7 cellular contexts compared by ENCODE assay signal in genomic region chr15:90932660-90932991, GRCh38. TPM values are rescaled to one million over a fixed set of nuclear protein-coding genes. Genes with fewer than 3 reads are reported as not detected.
DNase-seq lines count a peak whose midpoint lies in the region; ATAC-seq lines count a peak whose summit lies in the region.

No MANE protein-coding gene starts in this region.

- no peaks in the 10 kb centered on the region for H3K27me3 Mint-ChIP-seq in activated CD8-positive, alpha-beta T cell treated with anti-CD3 and anti-CD28 coated beads, Interleukin-2, amount 10 ng/mL, durations not matched to agents 7 days and 5 days (ENCODE audit: low read depth)
- H3K27me3 Mint-ChIP-seq in stimulated activated naive B cell treated with anti-CD40 and anti-IgM and Interleukin-4, amounts not matched to agents 10 μg/mL and 1 μg/mL and 100 μg/mL, for 72 hours = no peaks in the 10 kb centered on the region

- H3K9ac ChIP-seq in HUES64 (ENCODE audit: low read depth, low read length) (no peak overlapping the region), iPS-20b (ENCODE audit: low read depth, low read length) (no peak overlapping the region)

- peaks cover 11% of the 10 kb centered on the region for H3K36me3 ChIP-seq in HUES64 (ENCODE audit: insufficient read depth, low read length)
- H3K36me3 ChIP-seq in iPS-20b (ENCODE audit: insufficient read depth, low read depth, low read length) = peaks cover 8% of the 10 kb centered on the region; the same call in 1 of the 2 replicates

- WGBS in HUES64 = 26% methylated on average over 5 of the region's 5 CpGs

- no peak overlapping the region for H3K27ac ChIP-seq in HUES64 (ENCODE audit: low read depth, low read length)
- H3K27ac ChIP-seq in iPS-20b (ENCODE audit: low read length) = no peak overlapping the region

- ATAC-seq in activated CD8-positive, alpha-beta T cell treated with anti-CD3 and anti-CD28 coated beads, Interleukin-2, amount 10 ng/mL, durations not matched to agents 7 days and 5 days = no peak
- ATAC-seq in stimulated activated naive B cell treated with anti-CD40 and anti-IgM and Interleukin-4, amounts not matched to agents 10 μg/mL and 1 μg/mL and 100 μg/mL, for 72 hours (replicated peaks) = no peak
- no peak for ATAC-seq in GM18907 (IDR thresholded peaks at IDR 0.05; ENCODE audit: unreplicated experiment)

- POLR2A ChIA-PET in activated CD8-positive, alpha-beta T cell treated with anti-CD3 and anti-CD28 coated beads, Interleukin-2, amount 10 ng/mL, durations not matched to agents 7 days and 5 days (lab: Charles Lee) = interaction anchor here (0.5 to 9.9 kb wide), 12 partner anchors 15 to 699 kb away, joined by 3 to 110 read pairs (median 3); partner anchors contain the start of genes BLM, CIB1, GDPGP1 and MAN2A2

- CTCF ChIA-PET in activated CD8-positive, alpha-beta T cell treated with anti-CD3 and anti-CD28 coated beads, Interleukin-2, amount 10 ng/mL, durations not matched to agents 7 days and 5 days (lab: Charles Lee) = interaction anchor here (0.7 to 11.4 kb wide), 54 partner anchors 10 to 833 kb away, joined by 3 to 328 read pairs (median 5); partner anchors contain the start of genes BLM, FES, MAN2A2 and RCCD1

- peaks cover 64% of the 10 kb centered on the region for H3K4me1 Mint-ChIP-seq in activated CD8-positive, alpha-beta T cell treated with anti-CD3 and anti-CD28 coated beads, Interleukin-2, amount 10 ng/mL, durations not matched to agents 7 days and 5 days (ENCODE audit: low read depth)
- H3K4me1 Mint-ChIP-seq in stimulated activated naive B cell treated with anti-CD40 and anti-IgM and Interleukin-4, amounts not matched to agents 10 μg/mL and 1 μg/mL and 100 μg/mL, for 72 hours = peaks cover 35 to 66% of the 10 kb centered on the region in 2 donors

- H3K27me3 ChIP-seq in HUES64 (ENCODE audit: insufficient read depth, low read length) = peaks cover 15% of the 10 kb centered on the region
- H3K27me3 ChIP-seq in iPS-20b (ENCODE audit: insufficient read depth, low read length) = peaks cover 16% of the 10 kb centered on the region

- H3K4me1 ChIP-seq in HUES64 (ENCODE audit: insufficient read depth, low read length) = no peaks in the 10 kb centered on the region; the same call in 1 of the 2 replicates
- H3K4me1 ChIP-seq in iPS-20b (ENCODE audit: insufficient read depth, low read length) = peaks cover 2% of the 10 kb centered on the region; the same call in 1 of the 2 replicates

- H3K36me3 Mint-ChIP-seq in activated CD8-positive, alpha-beta T cell treated with anti-CD3 and anti-CD28 coated beads, Interleukin-2, amount 10 ng/mL, durations not matched to agents 7 days and 5 days (ENCODE audit: low read depth) = peaks cover 30% of the 10 kb centered on the region
- H3K36me3 Mint-ChIP-seq in stimulated activated naive B cell treated with anti-CD40 and anti-IgM and Interleukin-4, amounts not matched to agents 10 μg/mL and 1 μg/mL and 100 μg/mL, for 72 hours = peaks cover 6 to 7% of the 10 kb centered on the region in 2 donors

- H3K9me3 Mint-ChIP-seq in activated CD8-positive, alpha-beta T cell treated with anti-CD3 and anti-CD28 coated beads, Interleukin-2, amount 10 ng/mL, durations not matched to agents 7 days and 5 days (ENCODE audit: insufficient read depth) = no peaks in the 10 kb centered on the region
- no peaks in the 10 kb centered on the region for H3K9me3 Mint-ChIP-seq in stimulated activated naive B cell treated with anti-CD40 and anti-IgM and Interleukin-4, amounts not matched to agents 10 μg/mL and 1 μg/mL and 100 μg/mL, for 72 hours

- H3K27ac Mint-ChIP-seq in activated CD8-positive, alpha-beta T cell treated with anti-CD3 and anti-CD28 coated beads, Interleukin-2, amount 10 ng/mL, durations not matched to agents 7 days and 5 days = peak overlapping the region; percentile 99
- H3K27ac Mint-ChIP-seq in stimulated activated naive B cell treated with anti-CD40 and anti-IgM and Interleukin-4, amounts not matched to agents 10 μg/mL and 1 μg/mL and 100 μg/mL, for 72 hours = peak overlapping the region; percentile 98

- H3K9me3 ChIP-seq in HUES64 (ENCODE audit: insufficient read depth, low read depth, low read length) (no peaks in the 10 kb centered on the region), iPS-20b (ENCODE audit: insufficient read depth, low read depth, low read length) (no peaks in the 10 kb centered on the region)

- H3K4me3 ChIP-seq in HUES64 (ENCODE audit: low read length) (peak overlapping the region; percentile 75), iPS-20b (ENCODE audit: low read length) (peak overlapping the region; percentile 81; the same call in 1 of the 2 replicates)

- peak overlapping the region; percentile 97 for H3K4me3 Mint-ChIP-seq in activated CD8-positive, alpha-beta T cell treated with anti-CD3 and anti-CD28 coated beads, Interleukin-2, amount 10 ng/mL, durations not matched to agents 7 days and 5 days
- H3K4me3 Mint-ChIP-seq in stimulated activated naive B cell treated with anti-CD40 and anti-IgM and Interleukin-4, amounts not matched to agents 10 μg/mL and 1 μg/mL and 100 μg/mL, for 72 hours = peak overlapping the region; percentile 96 to 98

- DNase-seq in activated CD8-positive, alpha-beta T cell treated with anti-CD3 and anti-CD28 coated beads, Interleukin-2, amount 10 ng/mL, durations not matched to agents 7 days and 5 days = no peak
- no peak for DNase-seq in stimulated activated naive B cell treated with anti-CD40 and anti-IgM and Interleukin-4, amounts not matched to agents 10 μg/mL and 1 μg/mL and 100 μg/mL, for 72 hours
- DNase-seq in mesenteric fat pad (ENCODE audit: low spot score) = no peak
- no peak for DNase-seq in GM19238 (ENCODE audit: insufficient read length, low spot score)

RNA-seq across cellular contexts. Expression of gene HDDC3, which starts 0.3 kb away (rescaled TPM):
- polyA plus RNA-seq in HUES64 (2013, experiment 1 of 2) = 10.5 TPM
- polyA plus RNA-seq in HUES64 (2013, experiment 2 of 2) = 12.4 TPM
- total RNA-seq in activated CD8-positive, alpha-beta T cell treated with anti-CD3 and anti-CD28 coated beads, Interleukin-2, amount 10 ng/mL, durations not matched to agents 7 days and 5 days = 10 to 100 TPM; 23.8 to 26.9 TPM
- 17.1 TPM for total RNA-seq in mesenteric fat pad

RNA-seq across cellular contexts. Expression of gene UNC45A, which starts 2.5 kb away (rescaled TPM):
- 40.4 TPM for polyA plus RNA-seq in HUES64 (2013, experiment 1 of 2)
- polyA plus RNA-seq in HUES64 (2013, experiment 2 of 2) = 43.2 TPM
- 10 to 100 TPM; 74.6 to 81.4 TPM for total RNA-seq in activated CD8-positive, alpha-beta T cell treated with anti-CD3 and anti-CD28 coated beads, Interleukin-2, amount 10 ng/mL, durations not matched to agents 7 days and 5 days
- total RNA-seq in mesenteric fat pad = 52.9 TPM

RNA-seq across cellular contexts. Expression of gene RCCD1, which starts 22.1 kb away (rescaled TPM):
- polyA plus RNA-seq in HUES64 (2013, experiment 1 of 2) = 11.4 TPM
- polyA plus RNA-seq in HUES64 (2013, experiment 2 of 2) = 12.1 TPM
- 10 to 100 TPM; 30.1 to 31.9 TPM for total RNA-seq in activated CD8-positive, alpha-beta T cell treated with anti-CD3 and anti-CD28 coated beads, Interleukin-2, amount 10 ng/mL, durations not matched to agents 7 days and 5 days
- 8.3 TPM for total RNA-seq in mesenteric fat pad

RNA-seq across cellular contexts. Expression of gene MAN2A2, which starts 29.5 kb away (rescaled TPM):
- 8.1 TPM for polyA plus RNA-seq in HUES64 (2013, experiment 1 of 2)
- 12.6 TPM for polyA plus RNA-seq in HUES64 (2013, experiment 2 of 2)
- total RNA-seq in activated CD8-positive, alpha-beta T cell treated with anti-CD3 and anti-CD28 coated beads, Interleukin-2, amount 10 ng/mL, durations not matched to agents 7 days and 5 days = 10 to 100 TPM; 82.7 to 97.7 TPM
- total RNA-seq in mesenteric fat pad = 104 TPM

RNA-seq across cellular contexts. Expression of gene FES, which starts 48.3 kb away (rescaled TPM):
- 6.0 TPM for polyA plus RNA-seq in HUES64 (2013, experiment 1 of 2)
- polyA plus RNA-seq in HUES64 (2013, experiment 2 of 2) = 6.0 TPM
- 10 to 100 TPM; 10.5 to 11.1 TPM for total RNA-seq in activated CD8-positive, alpha-beta T cell treated with anti-CD3 and anti-CD28 coated beads, Interleukin-2, amount 10 ng/mL, durations not matched to agents 7 days and 5 days
- 68.4 TPM for total RNA-seq in mesenteric fat pad
